In the genomic region with DNA sequence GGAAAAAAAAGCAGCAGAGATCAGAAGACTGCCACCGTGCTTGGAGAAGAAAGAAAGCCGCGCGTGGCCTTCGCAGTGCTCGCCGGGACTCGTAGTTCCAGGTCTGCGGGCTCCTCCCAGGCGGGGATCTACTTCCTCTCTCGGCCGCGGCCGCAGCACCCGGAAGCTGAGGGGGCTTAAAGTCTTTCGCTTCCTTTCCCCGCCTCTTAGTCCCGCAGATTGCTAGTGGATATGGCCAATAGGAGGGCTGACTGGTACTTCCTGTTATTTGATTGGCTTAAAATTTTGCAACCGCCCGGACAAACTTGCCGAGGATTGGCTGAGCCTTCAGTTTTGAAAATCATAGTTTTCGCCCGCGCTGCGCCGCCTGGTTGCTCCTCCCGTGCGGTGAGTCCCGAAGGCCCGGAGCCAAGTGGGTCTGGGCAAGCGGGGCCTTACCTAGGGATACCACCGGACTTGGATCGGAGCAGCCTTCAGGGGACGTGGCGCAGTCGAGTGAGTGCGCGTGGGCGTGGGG, we compare ENCODE assay signal across 8 cellular contexts. TPM values are rescaled to one million over a fixed set of nuclear protein-coding genes. Genes with fewer than 3 reads are reported as not detected.
A peak's percentile ranks its signal among the peaks of the same experiment; 100 is the strongest.
DNase-seq lines count a peak whose midpoint lies in the region; ATAC-seq lines count a peak whose summit lies in the region.

A gene (plus strand): TSS at position 343 of the 517 bp plus-strand sequence. CDS start 4,151 bp downstream, outside the sequence.

- H3K27ac ChIP-seq in effector memory CD4-positive, alpha-beta T cell (ENCODE audit: insufficient read depth, low read length, poor library complexity, severe bottlenecking) = peak within 1 kb of the TSS; percentile 65

- no peaks in the 10 kb centered on the region for H3K27me3 ChIP-seq in effector memory CD4-positive, alpha-beta T cell (replicated peaks; ENCODE audit: control insufficient read depth, insufficient read depth, low read length, poor library complexity, severe bottlenecking)

- H3K4me3 ChIP-seq in effector memory CD4-positive, alpha-beta T cell (ENCODE audit: insufficient read depth, low read depth, low read length, poor library complexity, severe bottlenecking) = peak within 1 kb of the TSS; percentile 86

- H3K9me3 ChIP-seq in effector memory CD4-positive, alpha-beta T cell (ENCODE audit: control insufficient read depth, low read length) = no peaks in the 10 kb centered on the region

- DNase-seq in CMK (ENCODE audit: low read depth) (peak; percentile 89), HS-5 (ENCODE audit: low read depth) (peak; percentile 97), lung microvascular endothelial cell (ENCODE audit: low read depth in 2 of 2) (peak; percentile 98 to 99)
- DNase-seq in NK-92 treated with Interleukin-12 subunit alpha and Interleukin-12 subunit beta, amount 100 ng/mL, for 24 hours (lab: John Stamatoyannopoulos, UW) = peak; percentile 94
- DNase-seq in activated CD8-positive, alpha-beta memory T cell treated with anti-CD3 and anti-CD28 coated beads for 24 hours = peak; percentile 96
- DNase-seq in effector memory CD4-positive, alpha-beta T cell = peak; percentile 88 to 94 (median 91)
- DNase-seq in stimulated activated CD4-positive, alpha-beta T cell treated with anti-CD3 and anti-CD28 coated beads, TNF-alpha, amount 100 ng/mL, for 48 hours (ENCODE audit: low read depth in 3 of 3) = peak; percentile 82 to 92 (median 85)

- ATAC-seq in GM19468 (IDR thresholded peaks at IDR 0.05; ENCODE audit: extremely low read depth, unreplicated experiment) = peak; percentile 94

- H3K36me3 ChIP-seq in effector memory CD4-positive, alpha-beta T cell (ENCODE audit: control insufficient read depth, insufficient read depth, low read length) = no peaks in the 10 kb centered on the region

- peaks cover 12% of the 10 kb centered on the region for H3K4me1 ChIP-seq in effector memory CD4-positive, alpha-beta T cell (ENCODE audit: control insufficient read depth, insufficient read depth, low read length, poor library complexity, severe bottlenecking)

RNA-seq across cellular contexts. Expression of the gene that starts here (rescaled TPM):
- total RNA-seq in lung microvascular endothelial cell = 9.9 and 14.6 TPM in 2 replicates

Comparison
In these comparisons a context has a peak if more than half of its experiments do, and no peak if none do; other contexts are left out.
1. Peak in every context shown above with its lines: DNase-seq, ATAC-seq, H3K4me3 ChIP-seq and H3K27ac ChIP-seq.